Comparison of ENCODE assay signal across 1 cellular context in genomic region chr16:2082171-2082982, GRCh38.
TF ChIP-seq lines count a peak whose summit lies in the region.

No MANE protein-coding gene starts in this region.

TF ChIP-seq in H1, 55 proteins besides CTCF, POLR2A, EP300 and RAD21 (continued from another document):
- TF ChIP-seq EGR1 (IDR thresholded peaks at IDR 0.05; ENCODE audit: borderline replicate concordance, low read depth, low read length) (no peak), ATF2 (IDR thresholded peaks at IDR 0.05; ENCODE audit: low read length) (no peak), CTBP2 (IDR thresholded peaks at IDR 0.05; ENCODE audit: borderline replicate concordance, insufficient read depth, insufficient read length, low read length) (no peak), RFX5 (IDR thresholded peaks at IDR 0.05; ENCODE audit: borderline replicate concordance, low read depth, low read length) (no peak), ASH2L (IDR thresholded peaks at IDR 0.05; ENCODE audit: low read length) (no peak), CEBPB (IDR thresholded peaks at IDR 0.05; ENCODE audit: low read depth, low read length) (no peak), SAP30 (IDR thresholded peaks at IDR 0.05; ENCODE audit: insufficient read depth, insufficient replicate concordance, low read length) (no peak), CHD7 (IDR thresholded peaks at IDR 0.05; ENCODE audit: insufficient replicate concordance, low read length) (no peak), EZH2 (IDR thresholded peaks at IDR 0.05; ENCODE audit: low read depth, low read length, severe bottlenecking) (no peak), BACH1 (IDR thresholded peaks at IDR 0.05; ENCODE audit: low read length) (no peak), YY1 (IDR thresholded peaks at IDR 0.05; ENCODE audit: low read depth, low read length) (no peak), TAF7 (optimal IDR thresholded peaks at IDR 0.05; ENCODE audit: borderline replicate concordance, low read depth, low read length) (no peak), TBP (IDR thresholded peaks at IDR 0.05; ENCODE audit: low read depth, low read length) (no peak), SUZ12 (IDR thresholded peaks at IDR 0.05; ENCODE audit: low read length) (no peak), GABPA (IDR thresholded peaks at IDR 0.05; ENCODE audit: borderline replicate concordance, insufficient read depth, low read length) (no peak), USF2 (IDR thresholded peaks at IDR 0.05; ENCODE audit: low read length) (no peak), CREB1 (IDR thresholded peaks at IDR 0.05) (no peak), CBX8 (IDR thresholded peaks at IDR 0.05; ENCODE audit: borderline replicate concordance, low read depth, low read length) (no peak)
